ENCODE assay signal across 29 cellular contexts in genomic region chr4:40520533-40520932, GRCh38.
"Had no signal": no experiment of that assay in that cellular context is flagged by ENCODE, and none has a peak within 500 bp of the region (broad histone marks: within the 10 kb centered on the region; RNA-seq: fewer than 3 reads in every experiment).

No MANE protein-coding gene starts in this region.

- ATAC-seq: activated T-cell treated with anti-CD3 and anti-CD28 coated beads, Interleukin-2, amount 50 U/mL, for 72 hours; body of pancreas; left cardiac atrium; natural killer cell; sciatic nerve; stimulated activated effector memory CD8-positive, alpha-beta T cell treated with anti-CD3 and anti-CD28 coated beads, Interleukin-12 subunit alpha, Interleukin-12 subunit beta, amount 100 ng/mL, for 72 hours; stimulated activated naive CD8-positive, alpha-beta T cell treated with anti-CD3 and anti-CD28 coated beads, Interleukin-15, amount 100 ng/mL, for 72 hours had no signal

- H3K27me3 Mint-ChIP-seq: activated naive CD8-positive, alpha-beta T cell; progenitor cell of endocrine pancreas; stimulated activated naive CD8-positive, alpha-beta T cell treated with anti-CD3 and anti-CD28 coated beads, Interleukin-15, amount 100 ng/mL, for 72 hours had no signal

- DNase-seq: activated CD4-positive, alpha-beta T cell treated with anti-CD3 and anti-CD28 coated beads for 4 hours; activated CD4-positive, alpha-beta T cell treated with anti-CD3 and anti-CD28 coated beads, Interleukin-2, amount 50 U/mL, for 4 hours; activated naive CD4-positive, alpha-beta T cell treated with Interleukin-2 at 50 U/mL for 16 hours; activated T-cell treated with anti-CD3 and anti-CD28 coated beads for 4 hours; activated T-cell treated with anti-CD3 and anti-CD28 coated beads, Interleukin-2, amount 50 U/mL, for 72 hours; anterior cingulate cortex; body of pancreas; colonic mucosa; effector CD8-positive, alpha-beta T cell; esophagus squamous epithelium; foreskin melanocyte; left cardiac atrium; mammary epithelial cell; natural killer cell; ovary; retina; stimulated activated CD4-positive, alpha-beta T cell treated with anti-CD3 and anti-CD28 coated beads, Interleukin-12 subunit alpha, Interleukin-12 subunit beta, amount 100 ng/mL, for 4 hours; stimulated activated CD4-positive, alpha-beta T cell treated with anti-CD3 and anti-CD28 coated beads, Interleukin-4, amount 100 ng/mL, for 24 hours; stimulated activated naive CD8-positive, alpha-beta T cell treated with anti-CD3 and anti-CD28 coated beads, Interleukin-15, amount 100 ng/mL, for 72 hours; substantia nigra; tibial artery had no signal

- H3K27ac Mint-ChIP-seq: activated naive CD8-positive, alpha-beta T cell; activated T-cell treated with anti-CD3 and anti-CD28 coated beads, Interleukin-2, amount 50 U/mL, for 72 hours; natural killer cell; progenitor cell of endocrine pancreas; stimulated activated effector memory CD8-positive, alpha-beta T cell treated with anti-CD3 and anti-CD28 coated beads, Interleukin-12 subunit alpha, Interleukin-12 subunit beta, amount 100 ng/mL, for 72 hours had no signal

- H3K36me3 Mint-ChIP-seq: activated naive CD8-positive, alpha-beta T cell; natural killer cell; stimulated activated effector memory CD8-positive, alpha-beta T cell treated with anti-CD3 and anti-CD28 coated beads, Interleukin-12 subunit alpha, Interleukin-12 subunit beta, amount 100 ng/mL, for 72 hours had no signal

- H3K9me3 Mint-ChIP-seq: activated T-cell treated with anti-CD3 and anti-CD28 coated beads, Interleukin-2, amount 50 U/mL, for 72 hours; natural killer cell; stimulated activated effector memory CD8-positive, alpha-beta T cell treated with anti-CD3 and anti-CD28 coated beads, Interleukin-12 subunit alpha, Interleukin-12 subunit beta, amount 100 ng/mL, for 72 hours; stimulated activated naive CD8-positive, alpha-beta T cell treated with anti-CD3 and anti-CD28 coated beads, Interleukin-15, amount 100 ng/mL, for 72 hours had no signal

- H3K9me3 ChIP-seq: body of pancreas, colonic mucosa, esophagus squamous epithelium, neutrophil, ovary, tibial artery had no signal

- H3K4me3 Mint-ChIP-seq: activated naive CD8-positive, alpha-beta T cell; activated T-cell treated with anti-CD3 and anti-CD28 coated beads, Interleukin-2, amount 50 U/mL, for 72 hours; natural killer cell; stimulated activated effector memory CD8-positive, alpha-beta T cell treated with anti-CD3 and anti-CD28 coated beads, Interleukin-12 subunit alpha, Interleukin-12 subunit beta, amount 100 ng/mL, for 72 hours; stimulated activated naive CD8-positive, alpha-beta T cell treated with anti-CD3 and anti-CD28 coated beads, Interleukin-15, amount 100 ng/mL, for 72 hours had no signal

- H3K4me1 Mint-ChIP-seq: natural killer cell had no signal

- H3K27ac ChIP-seq: body of pancreas, colonic mucosa, epithelial cell of prostate, esophagus squamous epithelium, neutrophil, ovary, skin epidermis, tibial artery had no signal

- FAIRE-seq: endometrium had no signal

- H3K4me3 ChIP-seq: body of pancreas, colonic mucosa, esophagus squamous epithelium, ovary, skin epidermis, tibial artery had no signal

- H3K4me1 ChIP-seq: colonic mucosa had no signal

- H3K27me3 ChIP-seq: body of pancreas, colonic mucosa, esophagus squamous epithelium, neutrophil, ovary, tibial artery had no signal

- H3K36me3 ChIP-seq: colonic mucosa, ovary, tibial artery had no signal
